ENCODE assay signal across 8 cellular contexts in the genomic region with DNA sequence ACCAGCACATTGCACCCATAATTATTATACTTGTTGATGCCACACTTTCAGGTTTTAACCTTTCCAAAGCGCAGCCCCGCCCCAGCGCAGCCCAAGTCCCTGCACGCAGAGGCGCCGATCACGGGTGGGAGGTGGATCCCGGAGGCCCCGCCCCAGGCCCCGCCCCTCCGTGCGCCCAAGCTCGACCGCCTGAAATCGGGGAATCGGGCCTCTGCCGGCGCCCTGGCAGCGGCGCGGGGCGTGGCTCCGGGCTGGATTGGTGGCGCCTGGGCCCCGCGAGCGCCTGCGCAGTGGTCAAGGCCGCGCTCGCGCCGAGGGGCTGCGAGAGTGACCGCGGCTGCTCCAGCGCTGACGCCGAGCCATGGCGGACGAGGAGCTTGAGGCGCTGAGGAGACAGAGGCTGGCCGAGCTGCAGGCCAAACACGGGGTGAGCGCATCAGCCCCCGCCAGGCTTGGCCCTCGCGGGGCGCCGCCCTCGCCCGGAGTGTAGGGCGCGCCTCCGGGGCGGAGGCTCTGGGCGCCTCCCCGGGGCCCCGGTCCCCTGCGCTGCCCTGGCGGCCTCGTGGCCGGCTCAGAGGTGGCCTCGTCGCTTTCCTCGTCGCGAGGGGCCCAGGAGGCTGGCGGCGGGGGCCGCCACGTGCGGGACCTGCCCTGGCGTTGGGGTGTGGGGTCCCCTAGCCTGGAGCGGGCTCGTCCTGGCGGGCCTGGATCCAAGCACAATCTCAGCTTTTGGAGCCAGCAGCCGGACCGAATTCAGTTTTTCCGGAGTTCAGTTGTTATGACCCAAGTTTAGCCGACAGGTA. TPM values are rescaled to one million over a fixed set of nuclear protein-coding genes. Genes with fewer than 3 reads are reported as not detected.
DNase-seq lines count a peak whose midpoint lies in the region; ATAC-seq, FAIRE-seq and TF ChIP-seq lines count a peak whose summit lies in the region.

A gene with protein sequence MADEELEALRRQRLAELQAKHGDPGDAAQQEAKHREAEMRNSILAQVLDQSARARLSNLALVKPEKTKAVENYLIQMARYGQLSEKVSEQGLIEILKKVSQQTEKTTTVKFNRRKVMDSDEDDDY (plus strand): TSS at position 290 of the 803 bp plus-strand sequence. CDS start 72 bp downstream, at position 362.

- H3K36me3 ChIP-seq in HepG2 (replicated peaks in 1 of 2; ENCODE audit: control insufficient read depth in 1 of 2, insufficient read depth in 2 of 2, low read length in 2 of 2) = peaks cover 6 to 23% of the 10 kb centered on the region in 2 experiments

- CTCF ChIA-PET in HepG2 (lab: Yijun Ruan, JAX; ENCODE audit: low intra/inter-chr PET ratio, low total read pairs) = no interaction called here

- no TSS peak for BruUV-seq in HepG2 (replicated peaks; lab: Mats Ljungman, UMichigan)

- H3K27ac ChIP-seq in HepG2 (ENCODE audit: extremely low read length, insufficient read depth, low read length) = peak within 1 kb of the TSS; percentile 84

- in situ Hi-C loops in HepG2 (cut with HindIII; ENCODE audit: extremely low pct_ligation_motif_present, low pct_unique_long_range_greater_than_20kb) = loop anchor here (5.0 kb wide), 1 partner anchor 174 kb away; a partner anchor contains a TSS

- WGBS in HepG2 (ENCODE audit: low lambda C conversion rate) = no CpG with 5 or more reads among the region's 81 CpGs

- peak within 1 kb of the TSS; percentile 93 for H3K4me2 ChIP-seq in HepG2 (ENCODE audit: low read depth, low read length)

- peak; percentile 2; the same call in 1 of the 2 replicates for TF ChIP-seq CTCF in HepG2 (CRISPR knock-in tag; IDR thresholded peaks at IDR 0.05)

- TF ChIP-seq RAD21 in HepG2 (CRISPR knock-in tag; IDR thresholded peaks at IDR 0.05) = no peak

- no peak for FAIRE-seq in HepG2 (lab: Jason Lieb, UNC)

- peaks cover 22% of the 10 kb centered on the region for H3K79me2 ChIP-seq in HepG2 (ENCODE audit: insufficient read depth, low read length)

- TF ChIP-seq POLR2A in HepG2 (IDR thresholded peaks at IDR 0.05; ENCODE audit: insufficient read depth in 1 of 2, low read depth in 2 of 2, low read length in 2 of 2) = peak; percentile 86 to 95

- intact Hi-C loops in HepG2 (cut with micrococcal nuclease; ENCODE audit: unreplicated experiment) = no loop called here

- ATAC-seq in GM19397 (IDR thresholded peaks at IDR 0.05; ENCODE audit: unreplicated experiment) = peak; percentile 90
- peak; percentile 84 for ATAC-seq in HG03565 (IDR thresholded peaks at IDR 0.05; ENCODE audit: unreplicated experiment)
- ATAC-seq in HepG2 = peak; percentile 96

- no peak for TF ChIP-seq EP300 in HepG2 (IDR thresholded peaks at IDR 0.05; ENCODE audit: low read depth in 2 of 2, low read length in 2 of 2)
- no peak for TF ChIP-seq EP300 in HepG2 (CRISPR knock-in tag; IDR thresholded peaks at IDR 0.05; ENCODE audit: borderline replicate concordance)

- peaks cover 34% of the 10 kb centered on the region for H3K4me1 ChIP-seq in HepG2 (ENCODE audit: insufficient read depth, low read length)

- H2AFZ ChIP-seq in HepG2 (ENCODE audit: low read length) = no peak within 1 kb of the TSS

- 0 out of 2 replicates have a peak, but pooled peaks cover 5% of the 10 kb centered on the region for H4K20me1 ChIP-seq in HepG2 (ENCODE audit: insufficient read depth, low read length)

- no peaks in the 10 kb centered on the region; a peak in 1 of 5 replicates for H3K27me3 ChIP-seq in HepG2 (ENCODE audit: control insufficient read depth in 1 of 2, insufficient read depth in 2 of 2, low read length in 2 of 2)

- H3K9me3 ChIP-seq in HepG2 (ENCODE audit: low read length) = no peaks in the 10 kb centered on the region

- H3K9ac ChIP-seq in HepG2 (ENCODE audit: insufficient read depth, low read depth, low read length) = peak within 1 kb of the TSS; percentile 98

- DNase-seq in CD1c-positive myeloid dendritic cell (ENCODE audit: extremely low spot score) = peak; percentile 98
- DNase-seq in NCI-H748 treated with DMSO at 0.1 percent for 48 hours (lab: John Stamatoyannopoulos, UW) = peak; percentile 85
- DNase-seq in activated CD4-positive, alpha-beta T cell treated with anti-CD3 and anti-CD28 coated beads, Interleukin-2, amount 50 U/mL, for 48 hours = peak; percentile 97
- DNase-seq in dermis blood vessel endothelial cell = peak; percentile 96
- DNase-seq in HepG2 (ENCODE audit: low spot score) = peak; percentile 84
- peak; percentile 93 to 97 for DNase-seq in stimulated activated CD4-positive, alpha-beta T cell treated with anti-CD3 and anti-CD28 coated beads, Interleukin-2, amount 100 ng/mL, for 48 hours

- peak within 1 kb of the TSS; percentile 94 to 96 (median 95) for H3K4me3 ChIP-seq in HepG2 (replicated peaks in 1 of 3; ENCODE audit: insufficient read depth in 1 of 3, low read depth in 2 of 3, low read length in 3 of 3)

- POLR2A ChIA-PET in HepG2 (lab: Yijun Ruan, JAX) = interaction anchor here (0.6 to 2.3 kb wide), 9 partner anchors 16 to 1841 kb away, joined by 3 to 10 read pairs (median 4); a partner anchor contains a TSS

RNA-seq across cellular contexts. Expression of the gene that starts here (rescaled TPM):
- total RNA-seq in dermis blood vessel endothelial cell (90.0 and 105 TPM in 2 replicates), HepG2 (2016; rRNA removed; fragmentation: Illumina TruSeq; extraction: Trizol) (332 and 370 TPM in 2 replicates)
- total RNA-seq in HepG2 (2016; cell fraction: cytosol; rRNA removed; fragmentation: Illumina TruSeq; extraction: Trizol; ENCODE audit: low read depth) = 232 and 234 TPM in 2 replicates
- total RNA-seq in HepG2 (2016; cell fraction: insoluble cytoplasmic fraction; rRNA removed; fragmentation: Illumina TruSeq; extraction: Trizol) = 325 and 382 TPM in 2 replicates
- 226 and 239 TPM in 2 replicates for total RNA-seq in HepG2 (2016; cell fraction: membrane; rRNA removed; fragmentation: Illumina TruSeq; extraction: Trizol)
- 122 and 134 TPM in 2 replicates for total RNA-seq in HepG2 (2016; cell fraction: nucleus; rRNA removed; fragmentation: Illumina TruSeq; extraction: Trizol)
- polyA plus RNA-seq in HepG2 (2011; rRNA removed) = 55.6 and 56.3 TPM in 2 replicates
- 69.0 and 71.6 TPM in 2 replicates for polyA plus RNA-seq in HepG2 (2011; cell fraction: cytosol; rRNA removed)
- polyA plus RNA-seq in HepG2 (2011; cell fraction: nucleus; rRNA removed) = 45.1 and 62.3 TPM in 2 replicates
- 101 and 148 TPM in 2 replicates for polyA plus RNA-seq in HepG2 (2012)
- polyA plus RNA-seq in HepG2 (2016; cell fraction: cytosol; fragmentation: Illumina TruSeq; extraction: Trizol; ENCODE audit: low read depth) = 204 and 221 TPM in 2 replicates
- 280 and 285 TPM in 2 replicates for polyA plus RNA-seq in HepG2 (2016; cell fraction: insoluble cytoplasmic fraction; fragmentation: Illumina TruSeq; extraction: Trizol; ENCODE audit: low read depth)
- polyA plus RNA-seq in HepG2 (2016; cell fraction: membrane; fragmentation: Illumina TruSeq; extraction: Trizol; ENCODE audit: low read depth) = 167 and 189 TPM in 2 replicates
- 174 and 195 TPM in 2 replicates for polyA plus RNA-seq in HepG2 (2016; cell fraction: nucleus; fragmentation: Illumina TruSeq; extraction: Trizol; ENCODE audit: insufficient read depth, low read depth)
- polyA minus RNA-seq in HepG2 (2011; rRNA and poly(A)+ RNA removed; ENCODE audit: low replicate concordance) = 9.5 and 13.1 TPM in 2 replicates
- 36.5 and 37.9 TPM in 2 replicates for polyA minus RNA-seq in HepG2 (2011; cell fraction: cytosol; rRNA and poly(A)+ RNA removed)
- 27.3 and 34.2 TPM in 2 replicates for polyA minus RNA-seq in HepG2 (2011; cell fraction: nucleus; rRNA and poly(A)+ RNA removed)

Comparison
In these comparisons a context has a peak if more than half of its experiments do, and no peak if none do; other contexts are left out.
1. Peak in every context shown above with its lines: DNase-seq, ATAC-seq, H3K4me3 ChIP-seq and H3K27ac ChIP-seq.